ENCODE assay signal across 23 cellular contexts in the genomic region with DNA sequence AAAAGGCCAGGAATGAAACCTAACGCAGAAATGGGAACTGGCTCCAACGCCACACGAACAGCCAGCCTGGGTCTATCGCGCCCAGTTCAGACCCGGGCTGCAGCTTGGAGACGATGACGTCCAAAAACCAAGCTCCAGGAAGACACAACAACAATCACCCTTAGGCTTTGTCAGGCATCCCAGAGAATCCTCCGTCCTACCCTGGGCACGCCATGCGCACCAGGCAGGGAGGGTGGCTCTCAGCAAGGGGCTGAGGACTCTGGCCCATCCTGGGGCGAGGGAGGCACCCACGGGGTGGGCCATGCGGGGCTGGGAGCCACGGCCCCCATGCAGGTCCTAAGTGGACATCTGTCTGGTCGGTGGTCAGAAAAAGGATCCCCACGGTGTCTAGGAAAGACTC. TPM values are rescaled to one million over a fixed set of nuclear protein-coding genes. Genes with fewer than 3 reads are reported as not detected.
DNase-seq lines count a peak whose midpoint lies in the region; ATAC-seq and TF ChIP-seq lines count a peak whose summit lies in the region.
"Had no signal": no experiment of that assay in that cellular context is flagged by ENCODE, and none has a peak within 500 bp of the region (broad histone marks: within the 10 kb centered on the region; RNA-seq: fewer than 3 reads in every experiment).

No MANE protein-coding gene starts in this region.

- intact Hi-C loops in dendritic cell treated with granulocyte-macrophage colony-stimulating factor and Interleukin-4, amounts not matched to agents 40 ng/mL and 50 ng/mL, for 4 days (cut with micrococcal nuclease) = no loop called here
- intact Hi-C loops in vagina (cut with DNase I) = no loop called here

- no peak overlapping the region for H2AFZ ChIP-seq in neural progenitor cell (replicated peaks)

- H3K4me3 ChIP-seq in H7 (ENCODE audit: insufficient read depth, low read depth, low read length) (no peak overlapping the region), neural progenitor cell (no peak overlapping the region), vagina (no peak overlapping the region)
- H3K4me3 ChIP-seq: body of pancreas, upper lobe of right lung had no signal

- DNase-seq in activated T-cell treated with anti-CD3 and anti-CD28 coated beads, Interleukin-2, amount 50 U/mL, for 72 hours = no peak
- DNase-seq in activated T-cell treated with anti-CD3 and anti-CD28 coated beads for 4 hours = no peak
- peak; percentile 58 for DNase-seq in H7
- DNase-seq in neural progenitor cell (ENCODE audit: low spot score) = no peak
- no peak for DNase-seq in NCI-H2227 treated with DMSO at 0.1 percent for 48 hours (lab: John Stamatoyannopoulos, UW)
- no peak for DNase-seq in vagina (ENCODE audit: extremely low spot score in 2 of 2)
- DNase-seq in D341Med (ENCODE audit: low spot score) = no peak
- DNase-seq: body of pancreas, COR-L47, cortex of kidney, EL, foreskin keratinocyte, NCI-H187 treated with DMSO at 0.1 percent for 48 hours, SHP77, T-helper 1 cell, upper lobe of right lung had no signal

- no peaks in the 10 kb centered on the region for H3K9me3 ChIP-seq in neural progenitor cell (ENCODE audit: low read depth)
- no peaks in the 10 kb centered on the region for H3K9me3 ChIP-seq in vagina
- H3K9me3 ChIP-seq: body of pancreas, upper lobe of right lung had no signal

- H3K4me1 ChIP-seq in neural progenitor cell (peaks cover 25% of the 10 kb centered on the region), vagina (peaks cover 72% of the 10 kb centered on the region)

- H3K27ac Mint-ChIP-seq in activated T-cell treated with anti-CD3 and anti-CD28 coated beads, Interleukin-2, amount 50 U/mL, for 72 hours = peak overlapping the region; percentile 68
- peak overlapping the region; percentile 80 for H3K27ac Mint-ChIP-seq in dendritic cell treated with granulocyte-macrophage colony-stimulating factor and Interleukin-4, amounts not matched to agents 40 ng/mL and 50 ng/mL, for 4 days
- peak overlapping the region; percentile 42 for H3K27ac Mint-ChIP-seq in neural progenitor cell
- H3K27ac Mint-ChIP-seq: mesothelial cell of epicardium had no signal

- no peak for TF ChIP-seq CTCF in neural progenitor cell (IDR thresholded peaks at IDR 0.05)
- no peak for TF ChIP-seq CTCF in vagina (IDR thresholded peaks at IDR 0.05)

- H3K36me3 Mint-ChIP-seq in activated T-cell treated with anti-CD3 and anti-CD28 coated beads, Interleukin-2, amount 50 U/mL, for 72 hours (ENCODE audit: insufficient read depth in 2 of 2) = peaks cover 10 to 11% of the 10 kb centered on the region in 2 donors
- H3K36me3 Mint-ChIP-seq in dendritic cell treated with granulocyte-macrophage colony-stimulating factor and Interleukin-4, amounts not matched to agents 40 ng/mL and 50 ng/mL, for 4 days (ENCODE audit: low read depth) = peaks cover 22% of the 10 kb centered on the region
- H3K36me3 Mint-ChIP-seq in neural progenitor cell = peaks cover 4% of the 10 kb centered on the region
- H3K36me3 Mint-ChIP-seq: mesothelial cell of epicardium had no signal

- no peak overlapping the region for H3K4me2 ChIP-seq in neural progenitor cell

- H3K9me3 Mint-ChIP-seq in activated T-cell treated with anti-CD3 and anti-CD28 coated beads, Interleukin-2, amount 50 U/mL, for 72 hours = peaks cover 0 to 3% of the 10 kb centered on the region in 2 donors
- H3K9me3 Mint-ChIP-seq in dendritic cell treated with granulocyte-macrophage colony-stimulating factor and Interleukin-4, amounts not matched to agents 40 ng/mL and 50 ng/mL, for 4 days = no peaks in the 10 kb centered on the region
- no peaks in the 10 kb centered on the region for H3K9me3 Mint-ChIP-seq in neural progenitor cell
- H3K9me3 Mint-ChIP-seq: mesothelial cell of epicardium had no signal

- H3F3A ChIP-seq in neural progenitor cell (ENCODE audit: low read depth) = peaks cover 16% of the 10 kb centered on the region

- H3K27me3 ChIP-seq in H7 (ENCODE audit: control insufficient read depth, insufficient read depth, low read length) (no peaks in the 10 kb centered on the region), neural progenitor cell (peaks cover 13% of the 10 kb centered on the region), vagina (no peaks in the 10 kb centered on the region)
- H3K27me3 ChIP-seq: body of pancreas, foreskin keratinocyte, upper lobe of right lung had no signal

- peak overlapping the region in 1 of 2 donors; percentile 68 for H3K4me3 Mint-ChIP-seq in activated T-cell treated with anti-CD3 and anti-CD28 coated beads, Interleukin-2, amount 50 U/mL, for 72 hours
- H3K4me3 Mint-ChIP-seq in dendritic cell treated with granulocyte-macrophage colony-stimulating factor and Interleukin-4, amounts not matched to agents 40 ng/mL and 50 ng/mL, for 4 days = peak overlapping the region; percentile 22
- no peak overlapping the region for H3K4me3 Mint-ChIP-seq in neural progenitor cell
- H3K4me3 Mint-ChIP-seq: mesothelial cell of epicardium had no signal

- TF ChIP-seq POLR2A in vagina (IDR thresholded peaks at IDR 0.05) = no peak

- no peaks in the 10 kb centered on the region for H3K79me2 ChIP-seq in neural progenitor cell (ENCODE audit: low read depth)

- H4K20me1 ChIP-seq in neural progenitor cell (ENCODE audit: low read depth) = peaks cover 5% of the 10 kb centered on the region

- H3K4me1 Mint-ChIP-seq in activated T-cell treated with anti-CD3 and anti-CD28 coated beads, Interleukin-2, amount 50 U/mL, for 72 hours (ENCODE audit: low read depth) = peaks cover 75% of the 10 kb centered on the region
- H3K4me1 Mint-ChIP-seq in dendritic cell treated with granulocyte-macrophage colony-stimulating factor and Interleukin-4, amounts not matched to agents 40 ng/mL and 50 ng/mL, for 4 days (ENCODE audit: low read depth) = peaks cover 92% of the 10 kb centered on the region
- H3K4me1 Mint-ChIP-seq in neural progenitor cell = peaks cover 65% of the 10 kb centered on the region

- H3K9ac ChIP-seq in neural progenitor cell = no peak overlapping the region

- H3K27ac ChIP-seq in neural progenitor cell (no peak overlapping the region), vagina (no peak overlapping the region)
- H3K27ac ChIP-seq: body of pancreas, foreskin keratinocyte, upper lobe of right lung, VCaP had no signal

- no peak for ATAC-seq in activated T-cell treated with anti-CD3 and anti-CD28 coated beads, Interleukin-2, amount 50 U/mL, for 72 hours (replicated peaks in 1 of 2)
- ATAC-seq: body of pancreas, foreskin keratinocyte, upper lobe of right lung had no signal

- H3K27me3 Mint-ChIP-seq in activated T-cell treated with anti-CD3 and anti-CD28 coated beads, Interleukin-2, amount 50 U/mL, for 72 hours (ENCODE audit: low read depth) = no peaks in the 10 kb centered on the region
- no peaks in the 10 kb centered on the region for H3K27me3 Mint-ChIP-seq in dendritic cell treated with granulocyte-macrophage colony-stimulating factor and Interleukin-4, amounts not matched to agents 40 ng/mL and 50 ng/mL, for 4 days
- peaks cover 5% of the 10 kb centered on the region for H3K27me3 Mint-ChIP-seq in neural progenitor cell (ENCODE audit: insufficient read depth, low read depth)

- no peaks in the 10 kb centered on the region; the same call in 1 of the 2 replicates for H3K36me3 ChIP-seq in H7 (replicated peaks; ENCODE audit: control insufficient read depth, insufficient read depth, low read length)
- H3K36me3 ChIP-seq in neural progenitor cell = no peaks in the 10 kb centered on the region
- H3K36me3 ChIP-seq in vagina = no peaks in the 10 kb centered on the region
- H3K36me3 ChIP-seq: upper lobe of right lung had no signal

RNA-seq across cellular contexts. Expression of gene RASA3, which starts 9.0 kb away (rescaled TPM):
- 10 to 100 TPM; 39.2 to 48.9 TPM for total RNA-seq in activated T-cell treated with anti-CD3 and anti-CD28 coated beads, Interleukin-2, amount 50 U/mL, for 72 hours
- total RNA-seq in H7 (2014; rRNA removed; shearing (Covaris generic)) = 15.3 and 16.5 TPM in 2 replicates
- total RNA-seq in neural progenitor cell (ENCODE audit: low replicate concordance) = 2.9 and 6.0 TPM in 2 replicates
- total RNA-seq in vagina = 19.6 TPM

RNA-seq across cellular contexts. Expression of gene CFAP97D2, which starts 55.6 kb away (rescaled TPM):
- total RNA-seq in activated T-cell treated with anti-CD3 and anti-CD28 coated beads, Interleukin-2, amount 50 U/mL, for 72 hours = 1 to 10 TPM in 1 of 2 donors, under 1 TPM in 1; 0.36 to 1.1 TPM
- total RNA-seq in H7 (2014; rRNA removed; shearing (Covaris generic)) = not detected in 2 replicates
- total RNA-seq in neural progenitor cell (ENCODE audit: low replicate concordance) = not detected in 2 replicates
- not detected for total RNA-seq in vagina
- total RNA-seq: A673, body of pancreas, foreskin keratinocyte, H4, mesothelial cell of epicardium, NCI-H460, renal cortical epithelial cell, upper lobe of right lung had no signal
